In genomic region chr10:99451499-99451788, GRCh38 we compare ENCODE assay signal across 17 cellular contexts.
"Had no signal": no experiment of that assay in that cellular context is flagged by ENCODE, and none has a peak within 500 bp of the region (broad histone marks: within the 10 kb centered on the region; RNA-seq: fewer than 3 reads in every experiment).

No MANE protein-coding gene starts in this region.

- H3K36me3 ChIP-seq: cardiac muscle cell, prostate gland, tibial nerve, vagina had no signal

- DNase-seq: activated B cell treated with CpG ODN at 0.5 μM for 24 hours; activated CD4-positive, alpha-beta memory T cell treated with anti-CD3 and anti-CD28 coated beads, Interleukin-2, amount 10 ng/mL, durations not matched to agents 7 days and 5 days; activated CD4-positive, alpha-beta T cell treated with anti-CD3 and anti-CD28 coated beads for 4 hours; activated CD8-positive, alpha-beta memory T cell treated with anti-CD3 and anti-CD28 coated beads, Interleukin-2, amount 10 ng/mL, durations not matched to agents 7 days and 5 days; activated naive CD4-positive, alpha-beta T cell; activated naive CD8-positive, alpha-beta T cell treated with anti-CD3 and anti-CD28 coated beads for 36 hours; amniotic stem cell; foreskin fibroblast; mesendoderm; occipital lobe; right cardiac atrium had no signal

- H3K27ac ChIP-seq: cardiac muscle cell, epithelial cell of prostate, prostate gland, tibial nerve had no signal

- H3K27me3 ChIP-seq: cardiac muscle cell, vagina had no signal

- ATAC-seq: activated CD8-positive, alpha-beta memory T cell treated with anti-CD3 and anti-CD28 coated beads, Interleukin-2, amount 10 ng/mL, durations not matched to agents 7 days and 5 days; right cardiac atrium had no signal

- H3K4me3 ChIP-seq: cardiac muscle cell, prostate gland, skin epidermis, tibial nerve had no signal

- H3K9me3 ChIP-seq: prostate gland, tibial nerve, vagina had no signal

- H3K4me1 ChIP-seq: prostate gland, tibial nerve, vagina had no signal
